Comparison of ENCODE assay signal across 15 cellular contexts in genomic region chr2:172279843-172280242, GRCh38.
"Had no signal": no experiment of that assay in that cellular context is flagged by ENCODE, and none has a peak within 500 bp of the region (broad histone marks: within the 10 kb centered on the region; RNA-seq: fewer than 3 reads in every experiment).

No MANE protein-coding gene starts in this region.

- H3K9me3 ChIP-seq: colonic mucosa, pancreas, thyroid gland had no signal

- ATAC-seq: activated T-helper 17 cell treated with anti-CD3 and anti-CD28 coated beads, Interleukin-2, amount 50 U/mL, for 72 hours; pancreas; stimulated activated effector memory CD8-positive, alpha-beta T cell treated with anti-CD3 and anti-CD28 coated beads, Interleukin-12 subunit alpha, Interleukin-12 subunit beta, amount 100 ng/mL, for 72 hours had no signal

- H3K27me3 ChIP-seq: colonic mucosa, pancreas, thyroid gland had no signal

- DNase-seq: activated CD4-positive, alpha-beta T cell treated with anti-CD3 and anti-CD28 coated beads, Interleukin-2, amount 10 ng/mL, durations not matched to agents 7 days and 5 days; activated CD8-positive, alpha-beta memory T cell treated with anti-CD3 and anti-CD28 coated beads for 24 hours; activated naive CD4-positive, alpha-beta T cell treated with anti-CD3 and anti-CD28 coated beads for 36 hours; caudate nucleus; colonic mucosa; effector memory CD4-positive, alpha-beta T cell; hippocampal formation; kidney glomerular epithelial cell; pancreas; retina; thyroid gland had no signal

- H3K4me3 ChIP-seq: colonic mucosa, pancreas, skin epidermis, thyroid gland had no signal

- H3K27ac ChIP-seq: colonic mucosa, epithelial cell of prostate, pancreas, thyroid gland had no signal

- H3K4me1 ChIP-seq: colonic mucosa, pancreas had no signal

- H3K36me3 ChIP-seq: colonic mucosa, pancreas, thyroid gland had no signal
